ENCODE assay signal across 8 cellular contexts in the genomic region with DNA sequence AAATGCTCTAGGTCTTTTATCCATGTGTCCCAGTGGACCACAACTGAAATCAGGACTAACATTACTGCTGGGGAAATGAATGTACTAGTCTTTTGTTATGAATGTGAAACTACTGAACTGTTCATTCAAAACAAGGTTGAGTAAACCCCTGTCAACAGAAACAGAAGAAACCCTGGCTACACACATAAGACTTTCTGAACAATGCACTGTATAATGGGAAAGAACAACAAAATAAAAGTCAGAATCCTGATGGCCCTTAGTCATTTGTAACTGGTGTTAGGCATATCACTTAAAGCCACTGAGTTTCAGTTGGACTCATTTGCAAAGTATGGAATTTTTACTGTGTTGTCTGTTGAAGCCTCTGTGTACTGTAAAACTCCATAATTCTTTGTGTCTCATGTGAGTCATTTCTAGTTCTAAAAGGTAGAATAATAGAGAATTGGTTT.
DNase-seq lines count a peak whose midpoint lies in the region; ATAC-seq and TF ChIP-seq lines count a peak whose summit lies in the region.

No MANE protein-coding gene starts in this region.

- H3K79me2 ChIP-seq in OCI-LY7 (ENCODE audit: insufficient read depth, low read depth, low read length) = no peaks in the 10 kb centered on the region

- H3K36me3 ChIP-seq in OCI-LY7 (ENCODE audit: insufficient read depth, low read length) = peaks cover 87% of the 10 kb centered on the region

- no TSS peak for BruUV-seq in OCI-LY7 (replicated peaks; lab: Mats Ljungman, UMichigan)

- no peak overlapping the region for H3K4me2 ChIP-seq in OCI-LY7 (ENCODE audit: low read length)

- H3K4me1 ChIP-seq in OCI-LY7 (ENCODE audit: insufficient read depth, low read length, poor library complexity, severe bottlenecking) = no peaks in the 10 kb centered on the region

- no peak overlapping the region for H2AFZ ChIP-seq in OCI-LY7 (ENCODE audit: low read length)

- no peak overlapping the region for H3K27ac ChIP-seq in OCI-LY7 (ENCODE audit: low read depth, low read length, poor library complexity, severe bottlenecking)

- H3K4me3 ChIP-seq in cardiac fibroblast (replicated peaks in 1 of 2; ENCODE audit: low read depth in 2 of 2, low read length in 2 of 2) (no peak overlapping the region), OCI-LY7 (ENCODE audit: low read depth, low read length, poor library complexity, severe bottlenecking) (no peak overlapping the region)

- H4K20me1 ChIP-seq in OCI-LY7 (ENCODE audit: insufficient read depth, low read length) = no peaks in the 10 kb centered on the region

- DNase-seq in GM10248 (ENCODE audit: extremely low spot score) (peak; percentile 24), cardiac fibroblast (ENCODE audit: low read depth in 2 of 2) (peak; percentile 28 to 65), AG08396 (ENCODE audit: low spot score) (no peak), HuH-7 (ENCODE audit: low spot score) (no peak), DMS114 treated with DMSO at 0.1 percent for 48 hours (lab: John Stamatoyannopoulos, UW; ENCODE audit: unreplicated experiment) (no peak), OCI-LY7 (ENCODE audit: low spot score) (no peak)

- TF ChIP-seq CTCF in GM10248 (IDR thresholded peaks at IDR 0.05; ENCODE audit: control extremely low read depth, extremely low read depth, low read depth, missing control alignments) (no peak), cardiac fibroblast (IDR thresholded peaks at IDR 0.05; ENCODE audit: low read depth, low read length) (no peak), OCI-LY7 (conservative IDR thresholded peaks at IDR 0.05; ENCODE audit: low read length) (no peak)

- CTCF ChIA-PET in GM10248 (lab: Yijun Ruan, JAX) (interaction anchor here (1.3 to 1.8 kb wide), 4 partner anchors 10 to 660 kb away, joined by 3 to 7 read pairs (median 6); no protein-coding TSS in a partner anchor), OCI-LY7 (lab: Charles Lee; ENCODE audit: unreplicated experiment) (no interaction called here)

- POLR2A ChIA-PET in GM10248 (lab: Yijun Ruan, JAX) (no interaction called here), OCI-LY7 (lab: Charles Lee) (no interaction called here)

- intact Hi-C loops in OCI-LY7 (cut with micrococcal nuclease; ENCODE audit: unreplicated experiment) = no loop called here

- H3K9me3 ChIP-seq in OCI-LY7 (ENCODE audit: low read length) = no peaks in the 10 kb centered on the region

- ATAC-seq in GM19452 (IDR thresholded peaks at IDR 0.05; ENCODE audit: unreplicated experiment) (peak; percentile 83), HG03196 (IDR thresholded peaks at IDR 0.05; ENCODE audit: unreplicated experiment) (peak; percentile 82)

- no peaks in the 10 kb centered on the region for H3K9me2 ChIP-seq in OCI-LY7 (ENCODE audit: insufficient read depth, low read length)

Comparison
In these comparisons a context has a peak if more than half of its experiments do, and no peak if none do; other contexts are left out.
1. DNase-seq: peak in GM10248 (single experiment) and cardiac fibroblast (2 of 2); none in AG08396 (single experiment), HuH-7 (single experiment), DMS114 treated with DMSO at 0.1 percent for 48 hours (single experiment) and OCI-LY7 (single experiment).